1 cellular context compared by ENCODE assay signal in the genomic region with DNA sequence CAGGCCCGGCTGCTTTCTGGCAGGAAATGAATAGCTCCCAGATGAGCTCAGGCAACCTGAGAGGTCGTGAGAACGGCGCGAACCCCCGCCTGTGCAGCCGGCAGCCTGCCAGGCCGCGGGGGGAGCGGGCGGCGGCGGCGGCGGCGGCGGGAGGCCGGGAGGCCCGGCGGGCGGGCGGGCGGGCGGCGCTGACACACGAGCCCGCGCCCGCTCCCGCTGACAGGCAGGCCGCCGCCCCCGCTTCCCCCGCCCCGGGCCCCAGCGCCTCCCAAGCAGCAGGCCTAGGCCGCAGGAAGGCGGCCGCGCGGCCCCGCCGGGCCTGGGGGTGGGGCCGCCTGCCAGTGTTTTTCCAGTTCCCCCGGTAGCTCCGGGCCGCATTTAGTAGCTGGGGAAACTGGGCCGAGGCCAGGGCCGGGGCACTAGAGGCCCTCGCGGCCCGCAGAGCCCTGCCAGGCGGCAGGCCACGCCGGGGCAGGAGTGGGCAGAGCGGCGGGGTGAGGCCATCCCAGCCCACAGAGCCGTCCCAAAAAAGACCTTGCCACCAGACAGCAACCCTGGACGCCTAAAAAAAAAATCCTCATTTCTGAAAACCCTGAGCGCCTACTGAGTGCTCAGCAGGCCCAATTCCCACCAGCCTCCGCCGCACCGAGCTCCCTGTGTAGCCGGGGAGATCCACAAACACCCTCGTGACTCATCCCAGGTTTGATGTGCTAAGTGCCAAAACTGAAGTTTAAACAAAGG.
A peak's percentile ranks its signal among the peaks of the same experiment; 100 is the strongest.
TF ChIP-seq lines count a peak whose summit lies in the region.

No MANE protein-coding gene starts in this region.

TF ChIP-seq in HEK293, 187 proteins besides CTCF, POLR2A, EP300 and RAD21 (continued from another document):
- TF ChIP-seq, protein P1, sequence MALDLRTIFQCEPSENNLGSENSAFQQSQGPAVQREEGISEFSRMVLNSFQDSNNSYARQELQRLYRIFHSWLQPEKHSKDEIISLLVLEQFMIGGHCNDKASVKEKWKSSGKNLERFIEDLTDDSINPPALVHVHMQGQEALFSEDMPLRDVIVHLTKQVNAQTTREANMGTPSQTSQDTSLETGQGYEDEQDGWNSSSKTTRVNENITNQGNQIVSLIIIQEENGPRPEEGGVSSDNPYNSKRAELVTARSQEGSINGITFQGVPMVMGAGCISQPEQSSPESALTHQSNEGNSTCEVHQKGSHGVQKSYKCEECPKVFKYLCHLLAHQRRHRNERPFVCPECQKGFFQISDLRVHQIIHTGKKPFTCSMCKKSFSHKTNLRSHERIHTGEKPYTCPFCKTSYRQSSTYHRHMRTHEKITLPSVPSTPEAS (tag by site-specific recombination; IDR thresholded peaks at IDR 0.05) = 0 out of 2 replicates have a peak, but pooled peaks have one; percentile 10
- TF ChIP-seq ZNF768 (tag by site-specific recombination; IDR thresholded peaks at IDR 0.05) (no peak), ZNF169 (tag by site-specific recombination; IDR thresholded peaks at IDR 0.05) (no peak), ZNF830 (tag by site-specific recombination; IDR thresholded peaks at IDR 0.05; ENCODE audit: low read depth) (no peak), ZNF473 (tag by site-specific recombination; IDR thresholded peaks at IDR 0.05) (no peak), OVOL3 (tag by site-specific recombination; IDR thresholded peaks at IDR 0.05) (no peak; the same call in 1 of the 2 replicates), ZNF239 (tag by site-specific recombination; IDR thresholded peaks at IDR 0.05) (no peak), ZSCAN16 (tag by site-specific recombination; IDR thresholded peaks at IDR 0.05) (0 out of 2 replicates have a peak, but pooled peaks have one; percentile 19), ZNF530 (tag by site-specific recombination; IDR thresholded peaks at IDR 0.05; ENCODE audit: low read depth) (no peak), KLF8 (tag by site-specific recombination; IDR thresholded peaks at IDR 0.05) (no peak; the same call in 1 of the 2 replicates), ZNF426 (tag by site-specific recombination; IDR thresholded peaks at IDR 0.05) (no peak), ZNF510 (tag by site-specific recombination; IDR thresholded peaks at IDR 0.05; ENCODE audit: insufficient replicate concordance) (no peak), ZBTB7A (tag by site-specific recombination; IDR thresholded peaks at IDR 0.05; ENCODE audit: low read depth) (peak; percentile 25; the same call in 1 of the 2 replicates), ZNF121 (tag by site-specific recombination; IDR thresholded peaks at IDR 0.05) (peak; percentile 37; the same call in 1 of the 2 replicates), SP3 (tag by site-specific recombination; IDR thresholded peaks at IDR 0.05) (peak; percentile 55), ZNF19 (tag by site-specific recombination; IDR thresholded peaks at IDR 0.05; ENCODE audit: low read depth) (no peak), ZNF544 (tag by site-specific recombination; IDR thresholded peaks at IDR 0.05) (no peak), ZNF335 (tag by site-specific recombination; conservative IDR thresholded peaks at IDR 0.05) (peak; percentile 94), ZNF747 (tag by site-specific recombination; IDR thresholded peaks at IDR 0.05) (no peak), YY1 (tag by site-specific recombination; IDR thresholded peaks at IDR 0.05) (peak; percentile 54; the same call in 1 of the 2 replicates)
- TF ChIP-seq, protein P2, sequence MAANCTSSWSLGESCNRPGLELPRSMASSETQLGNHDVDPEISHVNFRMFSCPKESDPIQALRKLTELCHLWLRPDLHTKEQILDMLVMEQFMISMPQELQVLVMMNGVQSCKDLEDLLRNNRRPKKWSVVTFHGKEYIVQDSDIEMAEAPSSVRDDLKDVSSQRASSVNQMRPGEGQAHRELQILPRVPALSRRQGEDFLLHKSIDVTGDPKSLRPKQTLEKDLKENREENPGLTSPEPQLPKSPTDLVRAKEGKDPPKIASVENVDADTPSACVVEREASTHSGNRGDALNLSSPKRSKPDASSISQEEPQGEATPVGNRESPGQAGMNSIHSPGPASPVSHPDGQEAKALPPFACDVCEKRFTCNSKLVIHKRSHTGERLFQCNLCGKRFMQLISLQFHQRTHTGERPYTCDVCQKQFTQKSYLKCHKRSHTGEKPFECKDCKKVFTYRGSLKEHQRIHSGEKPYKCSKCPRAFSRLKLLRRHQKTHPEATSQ (tag by site-specific recombination; IDR thresholded peaks at IDR 0.05) = no peak
- TF ChIP-seq, protein P3, sequence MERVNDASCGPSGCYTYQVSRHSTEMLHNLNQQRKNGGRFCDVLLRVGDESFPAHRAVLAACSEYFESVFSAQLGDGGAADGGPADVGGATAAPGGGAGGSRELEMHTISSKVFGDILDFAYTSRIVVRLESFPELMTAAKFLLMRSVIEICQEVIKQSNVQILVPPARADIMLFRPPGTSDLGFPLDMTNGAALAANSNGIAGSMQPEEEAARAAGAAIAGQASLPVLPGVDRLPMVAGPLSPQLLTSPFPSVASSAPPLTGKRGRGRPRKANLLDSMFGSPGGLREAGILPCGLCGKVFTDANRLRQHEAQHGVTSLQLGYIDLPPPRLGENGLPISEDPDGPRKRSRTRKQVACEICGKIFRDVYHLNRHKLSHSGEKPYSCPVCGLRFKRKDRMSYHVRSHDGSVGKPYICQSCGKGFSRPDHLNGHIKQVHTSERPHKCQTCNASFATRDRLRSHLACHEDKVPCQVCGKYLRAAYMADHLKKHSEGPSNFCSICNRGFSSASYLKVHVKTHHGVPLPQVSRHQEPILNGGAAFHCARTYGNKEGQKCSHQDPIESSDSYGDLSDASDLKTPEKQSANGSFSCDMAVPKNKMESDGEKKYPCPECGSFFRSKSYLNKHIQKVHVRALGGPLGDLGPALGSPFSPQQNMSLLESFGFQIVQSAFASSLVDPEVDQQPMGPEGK (tag by site-specific recombination; IDR thresholded peaks at IDR 0.05) = peak; percentile 84
- TF ChIP-seq, protein P4, sequence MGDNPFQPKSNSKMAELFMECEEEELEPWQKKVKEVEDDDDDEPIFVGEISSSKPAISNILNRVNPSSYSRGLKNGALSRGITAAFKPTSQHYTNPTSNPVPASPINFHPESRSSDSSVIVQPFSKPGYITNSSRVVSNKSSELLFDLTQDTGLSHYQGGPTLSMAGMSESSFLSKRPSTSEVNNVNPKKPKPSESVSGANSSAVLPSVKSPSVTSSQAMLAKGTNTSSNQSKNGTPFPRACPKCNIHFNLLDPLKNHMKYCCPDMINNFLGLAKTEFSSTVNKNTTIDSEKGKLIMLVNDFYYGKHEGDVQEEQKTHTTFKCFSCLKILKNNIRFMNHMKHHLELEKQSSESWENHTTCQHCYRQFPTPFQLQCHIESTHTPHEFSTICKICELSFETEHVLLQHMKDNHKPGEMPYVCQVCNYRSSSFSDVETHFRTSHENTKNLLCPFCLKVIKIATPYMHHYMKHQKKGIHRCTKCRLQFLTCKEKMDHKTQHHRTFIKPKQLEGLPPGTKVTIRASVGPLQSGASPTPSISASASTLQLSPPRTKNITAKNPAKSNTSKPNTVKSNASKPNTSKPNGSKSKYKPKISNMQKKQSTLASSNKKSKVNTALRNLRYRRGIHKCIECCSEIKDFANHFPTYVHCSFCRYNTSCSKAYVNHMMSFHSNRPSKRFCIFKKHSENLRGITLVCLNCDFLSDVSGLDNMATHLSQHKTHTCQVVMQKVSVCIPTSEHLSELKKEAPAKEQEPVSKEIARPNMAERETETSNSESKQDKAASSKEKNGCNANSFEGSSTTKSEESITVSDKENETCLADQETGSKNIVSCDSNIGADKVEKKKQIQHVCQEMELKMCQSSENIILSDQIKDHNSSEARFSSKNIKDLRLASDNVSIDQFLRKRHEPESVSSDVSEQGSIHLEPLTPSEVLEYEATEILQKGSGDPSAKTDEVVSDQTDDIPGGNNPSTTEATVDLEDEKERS (tag by site-specific recombination; IDR thresholded peaks at IDR 0.05) = 0 out of 2 replicates have a peak, but pooled peaks have one; percentile 15
- TF ChIP-seq, protein P5, sequence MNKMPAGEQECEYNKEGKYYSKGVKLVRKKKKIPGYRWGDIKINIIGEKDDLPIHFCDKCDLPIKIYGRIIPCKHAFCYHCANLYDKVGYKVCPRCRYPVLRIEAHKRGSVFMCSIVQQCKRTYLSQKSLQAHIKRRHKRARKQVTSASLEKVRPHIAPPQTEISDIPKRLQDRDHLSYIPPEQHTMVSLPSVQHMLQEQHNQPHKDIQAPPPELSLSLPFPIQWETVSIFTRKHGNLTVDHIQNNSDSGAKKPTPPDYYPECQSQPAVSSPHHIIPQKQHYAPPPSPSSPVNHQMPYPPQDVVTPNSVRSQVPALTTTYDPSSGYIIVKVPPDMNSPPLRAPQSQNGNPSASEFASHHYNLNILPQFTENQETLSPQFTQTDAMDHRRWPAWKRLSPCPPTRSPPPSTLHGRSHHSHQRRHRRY (tag by site-specific recombination; IDR thresholded peaks at IDR 0.05) = peak; percentile 48; the same call in 1 of the 2 replicates
- TF ChIP-seq, protein P6, sequence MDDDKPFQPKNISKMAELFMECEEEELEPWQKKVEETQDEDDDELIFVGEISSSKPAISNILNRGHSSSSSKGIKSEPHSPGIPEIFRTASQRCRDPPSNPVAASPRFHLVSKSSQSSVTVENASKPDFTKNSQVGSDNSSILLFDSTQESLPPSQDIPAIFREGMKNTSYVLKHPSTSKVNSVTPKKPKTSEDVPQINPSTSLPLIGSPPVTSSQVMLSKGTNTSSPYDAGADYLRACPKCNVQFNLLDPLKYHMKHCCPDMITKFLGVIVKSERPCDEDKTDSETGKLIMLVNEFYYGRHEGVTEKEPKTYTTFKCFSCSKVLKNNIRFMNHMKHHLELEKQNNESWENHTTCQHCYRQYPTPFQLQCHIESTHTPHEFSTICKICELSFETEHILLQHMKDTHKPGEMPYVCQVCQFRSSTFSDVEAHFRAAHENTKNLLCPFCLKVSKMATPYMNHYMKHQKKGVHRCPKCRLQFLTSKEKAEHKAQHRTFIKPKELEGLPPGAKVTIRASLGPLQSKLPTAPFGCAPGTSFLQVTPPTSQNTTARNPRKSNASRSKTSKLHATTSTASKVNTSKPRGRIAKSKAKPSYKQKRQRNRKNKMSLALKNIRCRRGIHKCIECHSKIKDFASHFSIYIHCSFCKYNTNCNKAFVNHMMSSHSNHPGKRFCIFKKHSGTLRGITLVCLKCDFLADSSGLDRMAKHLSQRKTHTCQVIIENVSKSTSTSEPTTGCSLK (tag by site-specific recombination; IDR thresholded peaks at IDR 0.05) = no peak
- TF ChIP-seq, protein P7, sequence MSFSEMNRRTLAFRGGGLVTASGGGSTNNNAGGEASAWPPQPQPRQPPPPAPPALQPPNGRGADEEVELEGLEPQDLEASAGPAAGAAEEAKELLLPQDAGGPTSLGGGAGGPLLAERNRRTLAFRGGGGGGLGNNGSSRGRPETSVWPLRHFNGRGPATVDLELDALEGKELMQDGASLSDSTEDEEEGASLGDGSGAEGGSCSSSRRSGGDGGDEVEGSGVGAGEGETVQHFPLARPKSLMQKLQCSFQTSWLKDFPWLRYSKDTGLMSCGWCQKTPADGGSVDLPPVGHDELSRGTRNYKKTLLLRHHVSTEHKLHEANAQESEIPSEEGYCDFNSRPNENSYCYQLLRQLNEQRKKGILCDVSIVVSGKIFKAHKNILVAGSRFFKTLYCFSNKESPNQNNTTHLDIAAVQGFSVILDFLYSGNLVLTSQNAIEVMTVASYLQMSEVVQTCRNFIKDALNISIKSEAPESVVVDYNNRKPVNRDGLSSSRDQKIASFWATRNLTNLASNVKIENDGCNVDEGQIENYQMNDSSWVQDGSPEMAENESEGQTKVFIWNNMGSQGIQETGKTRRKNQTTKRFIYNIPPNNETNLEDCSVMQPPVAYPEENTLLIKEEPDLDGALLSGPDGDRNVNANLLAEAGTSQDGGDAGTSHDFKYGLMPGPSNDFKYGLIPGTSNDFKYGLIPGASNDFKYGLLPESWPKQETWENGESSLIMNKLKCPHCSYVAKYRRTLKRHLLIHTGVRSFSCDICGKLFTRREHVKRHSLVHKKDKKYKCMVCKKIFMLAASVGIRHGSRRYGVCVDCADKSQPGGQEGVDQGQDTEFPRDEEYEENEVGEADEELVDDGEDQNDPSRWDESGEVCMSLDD (tag by site-specific recombination; IDR thresholded peaks at IDR 0.05) = 0 out of 2 replicates have a peak, but pooled peaks have one; percentile 17
- TF ChIP-seq, protein P8, sequence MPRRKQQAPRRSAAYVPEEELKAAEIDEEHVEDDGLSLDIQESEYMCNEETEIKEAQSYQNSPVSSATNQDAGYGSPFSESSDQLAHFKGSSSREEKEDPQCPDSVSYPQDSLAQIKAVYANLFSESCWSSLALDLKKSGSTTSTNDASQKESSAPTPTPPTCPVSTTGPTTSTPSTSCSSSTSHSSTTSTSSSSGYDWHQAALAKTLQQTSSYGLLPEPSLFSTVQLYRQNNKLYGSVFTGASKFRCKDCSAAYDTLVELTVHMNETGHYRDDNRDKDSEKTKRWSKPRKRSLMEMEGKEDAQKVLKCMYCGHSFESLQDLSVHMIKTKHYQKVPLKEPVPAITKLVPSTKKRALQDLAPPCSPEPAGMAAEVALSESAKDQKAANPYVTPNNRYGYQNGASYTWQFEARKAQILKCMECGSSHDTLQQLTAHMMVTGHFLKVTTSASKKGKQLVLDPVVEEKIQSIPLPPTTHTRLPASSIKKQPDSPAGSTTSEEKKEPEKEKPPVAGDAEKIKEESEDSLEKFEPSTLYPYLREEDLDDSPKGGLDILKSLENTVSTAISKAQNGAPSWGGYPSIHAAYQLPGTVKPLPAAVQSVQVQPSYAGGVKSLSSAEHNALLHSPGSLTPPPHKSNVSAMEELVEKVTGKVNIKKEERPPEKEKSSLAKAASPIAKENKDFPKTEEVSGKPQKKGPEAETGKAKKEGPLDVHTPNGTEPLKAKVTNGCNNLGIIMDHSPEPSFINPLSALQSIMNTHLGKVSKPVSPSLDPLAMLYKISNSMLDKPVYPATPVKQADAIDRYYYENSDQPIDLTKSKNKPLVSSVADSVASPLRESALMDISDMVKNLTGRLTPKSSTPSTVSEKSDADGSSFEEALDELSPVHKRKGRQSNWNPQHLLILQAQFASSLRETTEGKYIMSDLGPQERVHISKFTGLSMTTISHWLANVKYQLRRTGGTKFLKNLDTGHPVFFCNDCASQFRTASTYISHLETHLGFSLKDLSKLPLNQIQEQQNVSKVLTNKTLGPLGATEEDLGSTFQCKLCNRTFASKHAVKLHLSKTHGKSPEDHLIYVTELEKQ (tag by site-specific recombination; IDR thresholded peaks at IDR 0.05; ENCODE audit: borderline replicate concordance) = no peak
- TF ChIP-seq, protein P9, sequence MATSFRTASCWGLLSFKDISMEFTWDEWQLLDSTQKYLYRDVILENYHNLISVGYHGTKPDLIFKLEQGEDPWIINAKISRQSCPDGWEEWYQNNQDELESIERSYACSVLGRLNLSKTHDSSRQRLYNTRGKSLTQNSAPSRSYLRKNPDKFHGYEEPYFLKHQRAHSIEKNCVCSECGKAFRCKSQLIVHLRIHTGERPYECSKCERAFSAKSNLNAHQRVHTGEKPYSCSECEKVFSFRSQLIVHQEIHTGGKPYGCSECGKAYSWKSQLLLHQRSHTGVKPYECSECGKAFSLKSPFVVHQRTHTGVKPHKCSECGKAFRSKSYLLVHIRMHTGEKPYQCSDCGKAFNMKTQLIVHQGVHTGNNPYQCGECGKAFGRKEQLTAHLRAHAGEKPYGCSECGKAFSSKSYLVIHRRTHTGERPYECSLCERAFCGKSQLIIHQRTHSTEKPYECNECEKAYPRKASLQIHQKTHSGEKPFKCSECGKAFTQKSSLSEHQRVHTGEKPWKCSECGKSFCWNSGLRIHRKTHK (tag by site-specific recombination; IDR thresholded peaks at IDR 0.05) = no peak
- TF ChIP-seq, protein P10, sequence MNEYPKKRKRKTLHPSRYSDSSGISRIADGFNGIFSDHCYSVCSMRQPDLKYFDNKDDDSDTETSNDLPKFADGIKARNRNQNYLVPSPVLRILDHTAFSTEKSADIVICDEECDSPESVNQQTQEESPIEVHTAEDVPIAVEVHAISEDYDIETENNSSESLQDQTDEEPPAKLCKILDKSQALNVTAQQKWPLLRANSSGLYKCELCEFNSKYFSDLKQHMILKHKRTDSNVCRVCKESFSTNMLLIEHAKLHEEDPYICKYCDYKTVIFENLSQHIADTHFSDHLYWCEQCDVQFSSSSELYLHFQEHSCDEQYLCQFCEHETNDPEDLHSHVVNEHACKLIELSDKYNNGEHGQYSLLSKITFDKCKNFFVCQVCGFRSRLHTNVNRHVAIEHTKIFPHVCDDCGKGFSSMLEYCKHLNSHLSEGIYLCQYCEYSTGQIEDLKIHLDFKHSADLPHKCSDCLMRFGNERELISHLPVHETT (tag by site-specific recombination; IDR thresholded peaks at IDR 0.05) = peak; percentile 73
